ENCODE assay signal across 13 cellular contexts in genomic region chr17:76672892-76673291, GRCh38. TPM values are rescaled to one million over a fixed set of nuclear protein-coding genes. Genes with fewer than 3 reads are reported as not detected.
DNase-seq lines count a peak whose midpoint lies in the region; ATAC-seq, FAIRE-seq and TF ChIP-seq lines count a peak whose summit lies in the region.
"Had no signal": no experiment of that assay in that cellular context is flagged by ENCODE, and none has a peak within 500 bp of the region (broad histone marks: within the 10 kb centered on the region; RNA-seq: fewer than 3 reads in every experiment).

No MANE protein-coding gene starts in this region.

- intact Hi-C loops in activated T-helper 2 cell treated with anti-CD3 and anti-CD28 coated beads, Interferon-gamma antibody, Interleukin-2, Interleukin-4, amounts not matched to agents 10 μg/mL and 5 μg/mL and 100 μg/mL, durations not matched to agents 14 hours and 24 hours and 36 hours (cut with micrococcal nuclease) = no loop called here
- intact Hi-C loops in pancreas (cut with DNase I) = no loop called here

- H3K9me3 ChIP-seq in HEK293 (ENCODE audit: control insufficient read depth, insufficient read depth, low read depth, low read length) (no peaks in the 10 kb centered on the region), pancreas (no peaks in the 10 kb centered on the region)

- H3K4me3 ChIP-seq in HEK293 (ENCODE audit: low read depth, low read length) (no peak overlapping the region), pancreas (peak overlapping the region in 1 of 4 donors; percentile 40)

- H3K27ac ChIP-seq in C4-2B (peak overlapping the region; percentile 78), HEK293 (ENCODE audit: extremely low read depth, low read depth, low read length) (peak overlapping the region; percentile 69), pancreas (peak overlapping the region in 1 of 4 donors; percentile 93)

- H3K9me3 Mint-ChIP-seq in activated T-helper 2 cell treated with anti-CD3 and anti-CD28 coated beads, Interferon-gamma antibody, Interleukin-2, Interleukin-4, amounts not matched to agents 10 μg/mL and 5 μg/mL and 100 μg/mL, durations not matched to agents 14 hours and 24 hours and 36 hours = peaks cover 8% of the 10 kb centered on the region
- H3K9me3 Mint-ChIP-seq in nephron = no peaks in the 10 kb centered on the region

- H3K27me3 Mint-ChIP-seq in activated T-helper 2 cell treated with anti-CD3 and anti-CD28 coated beads, Interferon-gamma antibody, Interleukin-2, Interleukin-4, amounts not matched to agents 10 μg/mL and 5 μg/mL and 100 μg/mL, durations not matched to agents 14 hours and 24 hours and 36 hours (ENCODE audit: low read depth) = no peaks in the 10 kb centered on the region
- H3K27me3 Mint-ChIP-seq in nephron (ENCODE audit: low read depth) = peaks cover 4% of the 10 kb centered on the region

- no peak for FAIRE-seq in pancreas (lab: Jason Lieb, UNC)
- FAIRE-seq: K562 had no signal

- no peaks in the 10 kb centered on the region for H3K27me3 ChIP-seq in pancreas

- POLR2A ChIA-PET in HEK293 (lab: Yijun Ruan, JAX) = interaction anchor here (0.5 to 2.2 kb wide), 3 partner anchors 28 to 116 kb away, joined by 3 to 16 read pairs (median 7); no protein-coding TSS in a partner anchor

- H3K4me1 ChIP-seq in HEK293 (ENCODE audit: control insufficient read depth, insufficient read depth, low read length) (peaks cover 33% of the 10 kb centered on the region), pancreas (peaks cover 18 to 20% (median 20%) of the 10 kb centered on the region in 3 donors)

- CTCF ChIA-PET in HEK293 (lab: Yijun Ruan, JAX) = interaction anchor here (2.7 kb wide), 1 partner anchor 8 kb away, joined by 28 read pairs; no protein-coding TSS in a partner anchor

- peak overlapping the region; percentile 91 for H3K4me3 Mint-ChIP-seq in activated T-helper 2 cell treated with anti-CD3 and anti-CD28 coated beads, Interferon-gamma antibody, Interleukin-2, Interleukin-4, amounts not matched to agents 10 μg/mL and 5 μg/mL and 100 μg/mL, durations not matched to agents 14 hours and 24 hours and 36 hours (ENCODE audit: low read depth)
- H3K4me3 Mint-ChIP-seq in nephron = peak overlapping the region; percentile 87 to 94 (median 94)

- H3K36me3 ChIP-seq in HEK293 (ENCODE audit: control insufficient read depth in 2 of 2, insufficient read depth in 1 of 2, low read length in 2 of 2) = peaks cover 0 to 14% of the 10 kb centered on the region in 2 experiments; a peak in 2 of 3 replicates
- no peaks in the 10 kb centered on the region for H3K36me3 ChIP-seq in pancreas

- peak overlapping the region; percentile 90 for H3K27ac Mint-ChIP-seq in activated T-helper 2 cell treated with anti-CD3 and anti-CD28 coated beads, Interferon-gamma antibody, Interleukin-2, Interleukin-4, amounts not matched to agents 10 μg/mL and 5 μg/mL and 100 μg/mL, durations not matched to agents 14 hours and 24 hours and 36 hours
- H3K27ac Mint-ChIP-seq in nephron = peak overlapping the region; percentile 99

- WGBS in pancreas, 2 donors = 74 to 87% methylated on average over 3 of the region's 3 CpGs

- no peak for ATAC-seq in pancreas
- ATAC-seq in GM18867 (IDR thresholded peaks at IDR 0.05; ENCODE audit: unreplicated experiment) = no peak
- ATAC-seq: K562 had no signal

- H3K36me3 Mint-ChIP-seq in activated T-helper 2 cell treated with anti-CD3 and anti-CD28 coated beads, Interferon-gamma antibody, Interleukin-2, Interleukin-4, amounts not matched to agents 10 μg/mL and 5 μg/mL and 100 μg/mL, durations not matched to agents 14 hours and 24 hours and 36 hours (ENCODE audit: low read depth) = peaks cover 6% of the 10 kb centered on the region
- H3K36me3 Mint-ChIP-seq in nephron (ENCODE audit: low read depth) = peaks cover 4% of the 10 kb centered on the region

- DNase-seq in activated T-helper 2 cell treated with anti-CD3 and anti-CD28 coated beads, Interferon-gamma antibody, Interleukin-2, Interleukin-4, amounts not matched to agents 10 μg/mL and 5 μg/mL and 100 μg/mL, durations not matched to agents 14 hours and 24 hours and 36 hours (ENCODE audit: low spot score) = no peak
- DNase-seq in NCI-H187 (lab: John Stamatoyannopoulos, UW) (no peak), NCI-H2029 treated with DMSO at 0.1 percent for 48 hours (lab: John Stamatoyannopoulos, UW) (no peak), pancreas (no peak)
- DNase-seq: DMS153, SW 1271 had no signal

- peaks cover 24% of the 10 kb centered on the region for H3K4me1 Mint-ChIP-seq in activated T-helper 2 cell treated with anti-CD3 and anti-CD28 coated beads, Interferon-gamma antibody, Interleukin-2, Interleukin-4, amounts not matched to agents 10 μg/mL and 5 μg/mL and 100 μg/mL, durations not matched to agents 14 hours and 24 hours and 36 hours (ENCODE audit: low read depth)
- H3K4me1 Mint-ChIP-seq in nephron = peaks cover 32% of the 10 kb centered on the region

- no peak for TF ChIP-seq CTCF in C4-2B (conservative IDR thresholded peaks at IDR 0.05)
- no peak for TF ChIP-seq CTCF in HEK293 (tag by site-specific recombination; IDR thresholded peaks at IDR 0.05)
- TF ChIP-seq CTCF in nephron (IDR thresholded peaks at IDR 0.05; ENCODE audit: unreplicated experiment in 3 of 3) = no peak
- TF ChIP-seq CTCF in pancreas (IDR thresholded peaks at IDR 0.05) = no peak

TF ChIP-seq in HEK293, 187 proteins besides CTCF, POLR2A, EP300 and RAD21:
- no peak for TF ChIP-seq ZNF555 (tag by site-specific recombination; conservative IDR thresholded peaks at IDR 0.05)
- peak; percentile 67 for TF ChIP-seq ZNF335 (tag by site-specific recombination; conservative IDR thresholded peaks at IDR 0.05)

RNA-seq across cellular contexts. Expression of gene ST6GALNAC1, which starts 29.3 kb away (rescaled TPM):
- total RNA-seq in activated T-helper 2 cell treated with anti-CD3 and anti-CD28 coated beads, Interferon-gamma antibody, Interleukin-2, Interleukin-4, amounts not matched to agents 10 μg/mL and 5 μg/mL and 100 μg/mL, durations not matched to agents 14 hours and 24 hours and 36 hours = 0.14 and 0.48 TPM in 2 replicates
- total RNA-seq in pancreas = 1 to 10 TPM in 3 of 6 donors, under 1 TPM in 3; 0.35 to 4.9 (median 1.3) TPM
- polyA plus RNA-seq in pancreas = 1 to 10 TPM in 1 of 2 donors, under 1 TPM in 1; 0.34 to 1.5 TPM
- total RNA-seq: fibroblast of villous mesenchyme, renal cortical epithelial cell had no signal

RNA-seq across cellular contexts. Expression of gene MXRA7, which starts 37.9 kb away (rescaled TPM):
- total RNA-seq in activated T-helper 2 cell treated with anti-CD3 and anti-CD28 coated beads, Interferon-gamma antibody, Interleukin-2, Interleukin-4, amounts not matched to agents 10 μg/mL and 5 μg/mL and 100 μg/mL, durations not matched to agents 14 hours and 24 hours and 36 hours = 6.6 and 8.5 TPM in 2 replicates
- total RNA-seq in pancreas = 100 to 1,000 TPM in 1 of 6 donors, 10 to 100 TPM in 5; 32.0 to 102 (median 43.7) TPM
- 100 to 1,000 TPM in 1 of 2 donors, 10 to 100 TPM in 1; 38.9 to 137 TPM for polyA plus RNA-seq in pancreas

RNA-seq across cellular contexts. Expression of gene JMJD6, which starts 53.5 kb away (rescaled TPM):
- total RNA-seq in activated T-helper 2 cell treated with anti-CD3 and anti-CD28 coated beads, Interferon-gamma antibody, Interleukin-2, Interleukin-4, amounts not matched to agents 10 μg/mL and 5 μg/mL and 100 μg/mL, durations not matched to agents 14 hours and 24 hours and 36 hours = 83.5 and 84.9 TPM in 2 replicates
- total RNA-seq in pancreas = 10 to 100 TPM; 12.4 to 18.2 (median 15.1) TPM
- polyA plus RNA-seq in pancreas = 10 to 100 TPM; 30.3 to 54.0 TPM

RNA-seq across cellular contexts. Expression of gene METTL23, which starts 53.7 kb away (rescaled TPM):
- total RNA-seq in activated T-helper 2 cell treated with anti-CD3 and anti-CD28 coated beads, Interferon-gamma antibody, Interleukin-2, Interleukin-4, amounts not matched to agents 10 μg/mL and 5 μg/mL and 100 μg/mL, durations not matched to agents 14 hours and 24 hours and 36 hours = 32.1 and 33.2 TPM in 2 replicates
- 10 to 100 TPM; 14.4 to 23.4 (median 19.9) TPM for total RNA-seq in pancreas
- polyA plus RNA-seq in pancreas = 10 to 100 TPM; 23.2 to 34.1 TPM
